Comparison of ENCODE assay signal across 23 cellular contexts in the genomic region with DNA sequence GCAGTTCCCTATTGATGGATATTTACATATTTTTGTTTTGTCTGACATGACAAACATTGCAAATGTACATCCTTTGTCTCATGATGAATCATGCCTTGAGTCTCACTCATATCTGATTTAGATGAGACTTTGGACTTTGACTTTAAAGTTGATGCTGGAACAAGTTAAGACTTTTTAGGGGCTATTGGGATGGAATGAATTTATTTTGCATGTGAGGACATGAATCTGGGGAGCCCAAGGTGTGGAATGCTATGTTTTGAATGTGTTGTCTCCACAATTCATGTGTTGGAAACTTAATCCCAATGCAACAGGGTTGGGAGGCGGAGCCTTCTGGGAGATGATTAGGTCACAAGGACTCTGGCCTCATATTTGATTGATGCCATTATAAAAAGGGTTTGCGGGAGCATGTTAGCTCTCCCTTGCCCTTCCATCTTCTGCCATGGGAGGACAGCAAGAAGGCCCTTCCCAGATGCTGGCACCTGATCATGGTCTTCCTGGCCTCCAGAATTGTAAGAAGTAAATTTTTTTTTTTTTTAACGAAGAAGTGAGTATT. TPM values are rescaled to one million over a fixed set of nuclear protein-coding genes. Genes with fewer than 3 reads are reported as not detected.
A peak's percentile ranks its signal among the peaks of the same experiment; 100 is the strongest.
DNase-seq lines count a peak whose midpoint lies in the region; ATAC-seq, FAIRE-seq and TF ChIP-seq lines count a peak whose summit lies in the region.
"Had no signal": no experiment of that assay in that cellular context is flagged by ENCODE, and none has a peak within 500 bp of the region (broad histone marks: within the 10 kb centered on the region; RNA-seq: fewer than 3 reads in every experiment).

No MANE protein-coding gene starts in this region.

- peaks cover 0 to 5% (median 0%) of the 10 kb centered on the region in 3 experiments for H3K36me3 ChIP-seq in naive thymus-derived CD4-positive, alpha-beta T cell (ENCODE audit: control insufficient read depth in 2 of 3, insufficient read depth in 3 of 3, low read length in 3 of 3)

- DNase-seq in GM12891 (ENCODE audit: insufficient read length, low spot score) = no peak
- DNase-seq in LoVo (ENCODE audit: low spot score) = peak; percentile 7
- peak; percentile 55 to 74 for DNase-seq in foreskin keratinocyte
- DNase-seq in osteocyte (ENCODE audit: extremely low spot score, unreplicated experiment) = peak; percentile 30
- DNase-seq in naive thymus-derived CD4-positive, alpha-beta T cell = no peak
- DNase-seq in hepatic stellate cell (ENCODE audit: low spot score) = no peak
- no peak for DNase-seq in activated CD8-positive, alpha-beta memory T cell treated with anti-CD3 and anti-CD28 coated beads, Interleukin-2, amount 50 U/mL, for 48 hours
- DNase-seq: ACHN; Calu3; CD8-positive, alpha-beta T cell; DMS79; H7; KG1; NCI-H1105; NCI-H2029 treated with DMSO at 0.1 percent for 48 hours; NCI-H345; NCI-H524; NCI-H774; NK-92 treated with Interleukin-12 subunit alpha and Interleukin-12 subunit beta, amount 100 ng/mL, for 24 hours; SJCRH30; T-cell had no signal

- FAIRE-seq in GM12891 (lab: Jason Lieb, UNC) = peak; percentile 20

- CTCF ChIA-PET in naive thymus-derived CD4-positive, alpha-beta T cell (lab: Charles Lee) = no interaction called here

- no peak overlapping the region for H3K27ac Mint-ChIP-seq in osteocyte (ENCODE audit: unreplicated experiment)
- H3K27ac Mint-ChIP-seq in naive thymus-derived CD4-positive, alpha-beta T cell = no peak overlapping the region
- H3K27ac Mint-ChIP-seq: CD8-positive, alpha-beta T cell; T-cell had no signal

- H3K4me3 ChIP-seq in naive thymus-derived CD4-positive, alpha-beta T cell (ENCODE audit: low read length) = no peak overlapping the region
- H3K4me3 ChIP-seq: BLaER1 treated with 17β-estradiol and CSF1 and Interleukin-3, amounts not matched to agents 10 nM and 100 nM; Peyer's patch; SJCRH30 had no signal

- intact Hi-C loops in naive thymus-derived CD4-positive, alpha-beta T cell (cut with micrococcal nuclease) = no loop called here

- H3K27me3 ChIP-seq in foreskin keratinocyte = no peaks in the 10 kb centered on the region
- H3K27me3 ChIP-seq in naive thymus-derived CD4-positive, alpha-beta T cell (ENCODE audit: control insufficient read depth in 2 of 2, insufficient read depth in 2 of 2, low read length in 2 of 2) = no peaks in the 10 kb centered on the region
- H3K27me3 ChIP-seq: BLaER1 treated with 17β-estradiol and CSF1 and Interleukin-3, amounts not matched to agents 10 nM and 100 nM; Peyer's patch; SJCRH30 had no signal

- peaks cover 0 to 6% (median 0%) of the 10 kb centered on the region in 3 experiments for H3K9me3 ChIP-seq in naive thymus-derived CD4-positive, alpha-beta T cell (ENCODE audit: control insufficient read depth in 2 of 3, low read length in 3 of 3)
- H3K9me3 ChIP-seq: Peyer's patch, SJCRH30 had no signal

- no peak for ATAC-seq in foreskin keratinocyte
- ATAC-seq in naive thymus-derived CD4-positive, alpha-beta T cell = no peak
- ATAC-seq: CD8-positive, alpha-beta T cell; T-cell had no signal

- H3K4me1 Mint-ChIP-seq in osteocyte (ENCODE audit: unreplicated experiment) = no peaks in the 10 kb centered on the region
- no peaks in the 10 kb centered on the region for H3K4me1 Mint-ChIP-seq in naive thymus-derived CD4-positive, alpha-beta T cell
- H3K4me1 Mint-ChIP-seq: T-cell had no signal

- no peaks in the 10 kb centered on the region for H3K9me3 Mint-ChIP-seq in osteocyte (ENCODE audit: unreplicated experiment)
- H3K9me3 Mint-ChIP-seq in naive thymus-derived CD4-positive, alpha-beta T cell = peaks cover 0 to 14% (median 2%) of the 10 kb centered on the region in 11 donors

- H3K36me3 Mint-ChIP-seq in osteocyte (ENCODE audit: unreplicated experiment) = peaks cover 19% of the 10 kb centered on the region
- H3K36me3 Mint-ChIP-seq in naive thymus-derived CD4-positive, alpha-beta T cell = peaks cover 8 to 39% (median 38%) of the 10 kb centered on the region in 5 donors

- TF ChIP-seq POLR2A in GM12891 (IDR thresholded peaks at IDR 0.05; ENCODE audit: low read depth, low read length) = no peak

- H3K4me3 Mint-ChIP-seq in osteocyte (ENCODE audit: unreplicated experiment) = no peak overlapping the region
- no peak overlapping the region for H3K4me3 Mint-ChIP-seq in naive thymus-derived CD4-positive, alpha-beta T cell
- H3K4me3 Mint-ChIP-seq: CD8-positive, alpha-beta T cell; T-cell had no signal

- TF ChIP-seq CTCF in foreskin keratinocyte (conservative IDR thresholded peaks at IDR 0.05) (no peak), osteocyte (IDR thresholded peaks at IDR 0.05) (no peak)

- H3K27me3 Mint-ChIP-seq in osteocyte (ENCODE audit: unreplicated experiment) = no peaks in the 10 kb centered on the region
- H3K27me3 Mint-ChIP-seq in naive thymus-derived CD4-positive, alpha-beta T cell = no peaks in the 10 kb centered on the region
- H3K27me3 Mint-ChIP-seq: T-cell had no signal

- peaks cover 7% of the 10 kb centered on the region for H3K4me1 ChIP-seq in foreskin keratinocyte
- no peaks in the 10 kb centered on the region for H3K4me1 ChIP-seq in naive thymus-derived CD4-positive, alpha-beta T cell (ENCODE audit: control insufficient read depth in 2 of 2, insufficient read depth in 2 of 2, low read length in 2 of 2)
- H3K4me1 ChIP-seq: BLaER1 treated with 17β-estradiol and CSF1 and Interleukin-3, amounts not matched to agents 10 nM and 100 nM; Peyer's patch; SJCRH30 had no signal

- no peak overlapping the region for H3K27ac ChIP-seq in foreskin keratinocyte
- H3K27ac ChIP-seq in naive thymus-derived CD4-positive, alpha-beta T cell (ENCODE audit: low read depth, low read length) = no peak overlapping the region
- H3K27ac ChIP-seq: BLaER1 treated with 17β-estradiol and CSF1 and Interleukin-3, amounts not matched to agents 10 nM and 100 nM; SJCRH30 had no signal

- POLR2A ChIA-PET in naive thymus-derived CD4-positive, alpha-beta T cell (lab: Charles Lee) = no interaction called here

TF ChIP-seq in GM12891, 5 proteins besides CTCF, POLR2A, EP300 and RAD21:
- TF ChIP-seq POLR2AphosphoS5 (IDR thresholded peaks at IDR 0.05; ENCODE audit: low read depth, low read length) = no peak
- no peak for TF ChIP-seq SPI1 (IDR thresholded peaks at IDR 0.05; ENCODE audit: low read depth, low read length)
- no peak for TF ChIP-seq TAF1 (IDR thresholded peaks at IDR 0.05; ENCODE audit: low read depth, low read length)
- no peak for TF ChIP-seq PAX5 (IDR thresholded peaks at IDR 0.05; ENCODE audit: insufficient read depth, low read length, severe bottlenecking)
- TF ChIP-seq POU2F2 (IDR thresholded peaks at IDR 0.05; ENCODE audit: low read depth, low read length) = no peak
TF ChIP-seq in GM12891: peak in this region for 0.

RNA-seq across cellular contexts. Expression of gene INO80D, which starts 29.1 kb away (rescaled TPM):
- 1.1 TPM for polyA plus RNA-seq in GM12891 (2012; ENCODE audit: low read depth, missing spikeins)
- total RNA-seq in foreskin keratinocyte (9.4 and 10.2 TPM in 2 replicates), osteocyte (16.2 and 18.9 TPM in 2 replicates)
- 0.79 and 0.82 TPM in 2 replicates for polyA plus RNA-seq in foreskin keratinocyte
- total RNA-seq in naive thymus-derived CD4-positive, alpha-beta T cell = 10 to 100 TPM; 30.7 to 50.9 (median 43.4) TPM
- polyA plus RNA-seq in naive thymus-derived CD4-positive, alpha-beta T cell = 10 to 100 TPM; 13.4 to 16.7 TPM

RNA-seq across cellular contexts. Expression of gene NDUFS1, which starts 44.1 kb away (rescaled TPM):
- polyA plus RNA-seq in GM12891 (2012; ENCODE audit: low read depth, missing spikeins) = 52.0 TPM
- total RNA-seq in foreskin keratinocyte (74.4 and 76.6 TPM in 2 replicates), osteocyte (90.5 and 97.2 TPM in 2 replicates)
- 26.8 and 32.7 TPM in 2 replicates for polyA plus RNA-seq in foreskin keratinocyte
- 10 to 100 TPM; 37.3 to 61.9 (median 56.3) TPM for total RNA-seq in naive thymus-derived CD4-positive, alpha-beta T cell
- 10 to 100 TPM; 40.8 to 42.9 TPM for polyA plus RNA-seq in naive thymus-derived CD4-positive, alpha-beta T cell

RNA-seq across cellular contexts. Expression of gene EEF1B2, which starts 44.6 kb away (rescaled TPM):
- 1,468 TPM for polyA plus RNA-seq in GM12891 (2012; ENCODE audit: low read depth, missing spikeins)
- total RNA-seq in foreskin keratinocyte = 774 and 849 TPM in 2 replicates
- polyA plus RNA-seq in foreskin keratinocyte = 1,014 and 1,071 TPM in 2 replicates
- 425 and 433 TPM in 2 replicates for total RNA-seq in osteocyte
- 1,000 to 10,000 TPM in 3 of 5 experiments, 100 to 1,000 TPM in 2; 542 to 1,236 (median 1,148) TPM for total RNA-seq in naive thymus-derived CD4-positive, alpha-beta T cell
- 1,000 to 10,000 TPM; 1,315 to 1,474 TPM for polyA plus RNA-seq in naive thymus-derived CD4-positive, alpha-beta T cell

Comparison
In these comparisons a context has a peak if more than half of its experiments do, and no peak if none do; other contexts are left out.
1. DNase-seq: peak in LoVo (single experiment), foreskin keratinocyte (2 of 2) and osteocyte (single experiment); none in GM12891 (single experiment), naive thymus-derived CD4-positive, alpha-beta T cell (0 of 9), hepatic stellate cell (single experiment) and activated CD8-positive, alpha-beta memory T cell treated with anti-CD3 and anti-CD28 coated beads, Interleukin-2, amount 50 U/mL, for 48 hours (single experiment).